In the genomic region with DNA sequence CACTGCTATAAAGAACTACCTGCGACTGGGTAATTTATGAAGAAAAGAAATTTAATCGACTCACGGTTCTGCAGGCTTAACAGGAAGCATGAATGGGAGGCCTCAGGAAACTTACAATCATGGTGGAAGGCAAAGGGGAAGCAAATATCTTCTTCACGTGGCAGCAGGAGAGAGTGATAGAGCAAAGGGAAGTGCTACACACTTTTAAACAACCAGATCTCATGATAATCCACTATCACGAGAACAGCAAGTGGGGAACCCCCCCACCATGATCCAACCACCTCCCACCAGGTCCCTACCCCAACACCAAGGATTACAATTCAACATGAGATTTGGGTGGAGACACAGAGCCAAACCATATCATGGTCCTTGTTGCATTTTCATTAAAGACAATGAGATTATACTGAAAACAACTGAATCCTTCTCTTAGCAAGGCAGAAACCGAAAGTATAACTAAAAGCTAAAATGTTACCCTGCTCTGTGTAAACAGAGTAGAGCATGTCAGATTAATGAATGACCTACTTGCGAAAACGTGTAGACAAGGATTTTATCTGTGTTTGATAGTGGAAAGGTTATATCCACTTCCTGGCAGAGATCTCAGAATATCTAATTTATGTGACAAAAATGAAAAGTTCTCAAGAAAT, we compare ENCODE assay signal across 9 cellular contexts.
DNase-seq lines count a peak whose midpoint lies in the region; ATAC-seq and TF ChIP-seq lines count a peak whose summit lies in the region.
"Had no signal": no experiment of that assay in that cellular context is flagged by ENCODE, and none has a peak within 500 bp of the region (broad histone marks: within the 10 kb centered on the region; RNA-seq: fewer than 3 reads in every experiment).

No MANE protein-coding gene starts in this region.

- POLR2A ChIA-PET in RWPE1 (lab: Yijun Ruan, JAX; ENCODE audit: low non-redundant PET): no interaction called here

- DNase-seq in activated CD4-positive, CD25-positive, alpha-beta regulatory T cell treated with anti-CD3 and anti-CD28 coated beads, Interleukin-2, amount 50 U/mL, for 72 hours: no peak
- DNase-seq in choroid plexus epithelial cell (ENCODE audit: low read depth) (peak; percentile 40), RWPE1 (ENCODE audit: low spot score) (no peak), gastrocnemius medialis (no peak), HUDEP-2 (lab: John Stamatoyannopoulos, UW; ENCODE audit: unreplicated experiment in 76 of 76) (no peak)
- DNase-seq: effector CD8-positive, alpha-beta T cell had no signal

- no peaks in the 10 kb centered on the region for H3K27me3 ChIP-seq in gastrocnemius medialis

- no peaks in the 10 kb centered on the region for H3K36me3 Mint-ChIP-seq in stimulated activated memory B cell treated with anti-CD40 and anti-IgM and Interleukin-4, amounts not matched to agents 10 μg/mL and 1 μg/mL and 100 μg/mL, for 72 hours

- no peaks in the 10 kb centered on the region for H3K4me1 Mint-ChIP-seq in stimulated activated memory B cell treated with anti-CD40 and anti-IgM and Interleukin-4, amounts not matched to agents 10 μg/mL and 1 μg/mL and 100 μg/mL, for 72 hours

- H3K4me3 ChIP-seq in choroid plexus epithelial cell (ENCODE audit: low read depth, low read length): no peak overlapping the region
- no peak overlapping the region for H3K4me3 ChIP-seq in gastrocnemius medialis

- peak overlapping the region; percentile 12 for H3K4me3 Mint-ChIP-seq in stimulated activated memory B cell treated with anti-CD40 and anti-IgM and Interleukin-4, amounts not matched to agents 10 μg/mL and 1 μg/mL and 100 μg/mL, for 72 hours

- in situ Hi-C loops in gastrocnemius medialis (cut with MboI; ENCODE audit: low sequenced_read_pairs in 4 of 4): no loop called here

- TF ChIP-seq CTCF in choroid plexus epithelial cell (conservative IDR thresholded peaks at IDR 0.05; ENCODE audit: low read depth, low read length) (no peak), RWPE1 (conservative IDR thresholded peaks at IDR 0.05; ENCODE audit: low read depth) (no peak), gastrocnemius medialis (IDR thresholded peaks at IDR 0.05 in 4 of 5, conservative IDR thresholded peaks at IDR 0.05 in 1 of 5) (no peak)

- peak; percentile 56 to 78 for ATAC-seq in activated CD4-positive, CD25-positive, alpha-beta regulatory T cell treated with anti-CD3 and anti-CD28 coated beads, Interleukin-2, amount 50 U/mL, for 24 hours
- peak; percentile 84 for ATAC-seq in HG03159 (IDR thresholded peaks at IDR 0.05; ENCODE audit: unreplicated experiment)
- no peak for ATAC-seq in stimulated activated memory B cell treated with anti-CD40 and anti-IgM and Interleukin-4, amounts not matched to agents 10 μg/mL and 1 μg/mL and 100 μg/mL, for 72 hours
- ATAC-seq in gastrocnemius medialis: no peak

- H3K4me1 ChIP-seq in gastrocnemius medialis: no peaks in the 10 kb centered on the region

- H3K27me3 Mint-ChIP-seq in stimulated activated memory B cell treated with anti-CD40 and anti-IgM and Interleukin-4, amounts not matched to agents 10 μg/mL and 1 μg/mL and 100 μg/mL, for 72 hours: peaks cover 6% of the 10 kb centered on the region

- H3K9me3 ChIP-seq in gastrocnemius medialis: no peaks in the 10 kb centered on the region

- no peak for TF ChIP-seq POLR2A in gastrocnemius medialis (IDR thresholded peaks at IDR 0.05)

- intact Hi-C loops in gastrocnemius medialis (cut with DNase I; ENCODE audit: low total_unique reads): no loop called here

- no peak overlapping the region for H3K27ac Mint-ChIP-seq in stimulated activated memory B cell treated with anti-CD40 and anti-IgM and Interleukin-4, amounts not matched to agents 10 μg/mL and 1 μg/mL and 100 μg/mL, for 72 hours

- no peaks in the 10 kb centered on the region for H3K36me3 ChIP-seq in gastrocnemius medialis

- H3K9me3 Mint-ChIP-seq in stimulated activated memory B cell treated with anti-CD40 and anti-IgM and Interleukin-4, amounts not matched to agents 10 μg/mL and 1 μg/mL and 100 μg/mL, for 72 hours: no peaks in the 10 kb centered on the region

- H3K27ac ChIP-seq in RWPE1 (no peak overlapping the region), gastrocnemius medialis (no peak overlapping the region)

- CTCF ChIA-PET in RWPE1 (lab: Yijun Ruan, JAX): interaction anchor here (0.7 kb wide), 1 partner anchor 169 kb away, joined by 3 read pairs; no protein-coding TSS in a partner anchor

Comparison
In these comparisons a context has a peak if more than half of its experiments do, and no peak if none do; other contexts are left out.
1. ATAC-seq: peak in activated CD4-positive, CD25-positive, alpha-beta regulatory T cell treated with anti-CD3 and anti-CD28 coated beads, Interleukin-2, amount 50 U/mL, for 24 hours (2 of 2) and HG03159 (single experiment); none in stimulated activated memory B cell treated with anti-CD40 and anti-IgM and Interleukin-4, amounts not matched to agents 10 μg/mL and 1 μg/mL and 100 μg/mL, for 72 hours (single experiment) and gastrocnemius medialis (0 of 2).